Comparison of ENCODE assay signal across 11 cellular contexts in genomic region chr6:90005048-90005827, GRCh38.
DNase-seq lines count a peak whose midpoint lies in the region; TF ChIP-seq lines count a peak whose summit lies in the region.
"Had no signal": no experiment of that assay in that cellular context is flagged by ENCODE, and none has a peak within 500 bp of the region (broad histone marks: within the 10 kb centered on the region; RNA-seq: fewer than 3 reads in every experiment).

No MANE protein-coding gene starts in this region.

- H3K36me3 ChIP-seq in MG63, result no peaks in the 10 kb centered on the region
- no peaks in the 10 kb centered on the region for H3K36me3 ChIP-seq in ovary

- H3K4me3 Mint-ChIP-seq in chondrocyte (ENCODE audit: unreplicated experiment), result no peak overlapping the region

- H3K9me3 ChIP-seq in MG63 (no peaks in the 10 kb centered on the region), ovary (no peaks in the 10 kb centered on the region)

- intact Hi-C loops in posterior vena cava (cut with DNase I), result no loop called here
- intact Hi-C loops in ovary (cut with DNase I), result no loop called here

- H3K27me3 ChIP-seq in MG63, result no peaks in the 10 kb centered on the region
- H3K27me3 ChIP-seq in ovary, result no peaks in the 10 kb centered on the region

- H3K27ac ChIP-seq in ovary, result no peak overlapping the region
- H3K27ac ChIP-seq: C4-2B had no signal

- TF ChIP-seq CTCF in chondrocyte (IDR thresholded peaks at IDR 0.05) (no peak), ovary (IDR thresholded peaks at IDR 0.05) (no peak)

- H3K4me3 ChIP-seq in MG63 (no peak overlapping the region), ovary (no peak overlapping the region)

- 83 to 96% (median 95%) methylated on average over 9 of the region's 9 CpGs for WGBS in ovary, 3 donors

- H3K36me3 Mint-ChIP-seq in chondrocyte (ENCODE audit: low read depth), result no peaks in the 10 kb centered on the region

- no peaks in the 10 kb centered on the region for H3K9me3 Mint-ChIP-seq in chondrocyte (ENCODE audit: low read depth)

- peak; percentile 58 for DNase-seq in MG63
- DNase-seq in NCI-H2107 treated with DMSO at 0.1 percent for 48 hours (lab: John Stamatoyannopoulos, UW; ENCODE audit: unreplicated experiment), result peak; percentile 76
- DNase-seq in chondrocyte (ENCODE audit: low spot score), result no peak
- peak; percentile 90 for DNase-seq in posterior vena cava (ENCODE audit: low spot score)
- DNase-seq in occipital lobe (lab: John Stamatoyannopoulos, UW), result no peak
- no peak for DNase-seq in ovary
- no peak for DNase-seq in activated T-cell treated with anti-CD3 and anti-CD28 coated beads, Interleukin-2, amount 50 U/mL, for 1 hour
- DNase-seq: activated gamma-delta T cell; stimulated activated CD4-positive, alpha-beta T cell treated with anti-CD3 and anti-CD28 coated beads, Interleukin-2, amount 100 ng/mL, for 48 hours; stimulated activated naive B cell treated with anti-CD40 and anti-IgM and Interleukin-4, amounts not matched to agents 10 μg/mL and 1 μg/mL and 100 μg/mL, for 72 hours had no signal

- H3K4me1 ChIP-seq in ovary (ENCODE audit: insufficient read depth), result no peaks in the 10 kb centered on the region

- no peak for TF ChIP-seq EP300 in ovary (IDR thresholded peaks at IDR 0.05)

- H3K4me1 Mint-ChIP-seq in chondrocyte (ENCODE audit: low read depth), result peaks cover 15% of the 10 kb centered on the region

- H3K27me3 Mint-ChIP-seq in chondrocyte (ENCODE audit: low read depth), result no peaks in the 10 kb centered on the region
- H3K27me3 Mint-ChIP-seq: stimulated activated naive B cell treated with anti-CD40 and anti-IgM and Interleukin-4, amounts not matched to agents 10 μg/mL and 1 μg/mL and 100 μg/mL, for 72 hours had no signal

- TF ChIP-seq POLR2A in ovary (IDR thresholded peaks at IDR 0.05), result no peak

- H3K27ac Mint-ChIP-seq in chondrocyte (ENCODE audit: unreplicated experiment), result peak overlapping the region; percentile 6
- H3K27ac Mint-ChIP-seq: stimulated activated naive B cell treated with anti-CD40 and anti-IgM and Interleukin-4, amounts not matched to agents 10 μg/mL and 1 μg/mL and 100 μg/mL, for 72 hours had no signal

Comparison
In these comparisons a context has a peak if more than half of its experiments do, and no peak if none do; other contexts are left out.
1. DNase-seq: peak in MG63 (single experiment), NCI-H2107 treated with DMSO at 0.1 percent for 48 hours (single experiment) and posterior vena cava (single experiment); none in chondrocyte (single experiment), occipital lobe (single experiment), ovary (0 of 5) and activated T-cell treated with anti-CD3 and anti-CD28 coated beads, Interleukin-2, amount 50 U/mL, for 1 hour (single experiment).